14 cellular contexts compared by ENCODE assay signal in genomic region chr7:31910191-31910590, GRCh38.
DNase-seq lines count a peak whose midpoint lies in the region; ATAC-seq and TF ChIP-seq lines count a peak whose summit lies in the region.
"Had no signal": no experiment of that assay in that cellular context is flagged by ENCODE, and none has a peak within 500 bp of the region (broad histone marks: within the 10 kb centered on the region; RNA-seq: fewer than 3 reads in every experiment).

No MANE protein-coding gene starts in this region.

- H3K4me1 ChIP-seq in right atrium auricular region (peaks cover 0 to 17% of the 10 kb centered on the region in 2 donors), gastroesophageal sphincter (peaks cover 0 to 8% (median 0%) of the 10 kb centered on the region in 3 donors)
- H3K4me1 ChIP-seq: BLaER1, HAP-1 had no signal

- no peaks in the 10 kb centered on the region for H3K9me3 ChIP-seq in right atrium auricular region
- H3K9me3 ChIP-seq in gastroesophageal sphincter: no peaks in the 10 kb centered on the region
- H3K9me3 ChIP-seq: A549, BLaER1, HAP-1 had no signal

- WGBS in gastroesophageal sphincter (ENCODE audit: low coverage in 1 of 2), 2 donors: 40 to 50% methylated on average over 1 of the region's 1 CpG

- TF ChIP-seq CTCF in right atrium auricular region (IDR thresholded peaks at IDR 0.05) (no peak), gastroesophageal sphincter (IDR thresholded peaks at IDR 0.05) (no peak)

- DNase-seq in Right ventricle myocardium inferior (ENCODE audit: missing footprints) (no peak), right atrium auricular region (ENCODE audit: low spot score) (no peak), NCI-H446 treated with DMSO at 0.1 percent for 48 hours (lab: John Stamatoyannopoulos, UW) (peak; percentile 60), left ventricle myocardium superior (no peak)
- DNase-seq in stimulated activated CD4-positive, alpha-beta T cell treated with anti-CD3 and anti-CD28 coated beads, Interleukin-4, amount 100 ng/mL, for 4 hours: no peak
- DNase-seq: CD4-positive, alpha-beta memory T cell; GM23248 had no signal

- H3K36me3 ChIP-seq in right atrium auricular region (no peaks in the 10 kb centered on the region), gastroesophageal sphincter (no peaks in the 10 kb centered on the region)
- H3K36me3 ChIP-seq: BLaER1, HAP-1 had no signal

- H3K27ac ChIP-seq in right atrium auricular region (peak overlapping the region in 1 of 2 donors; percentile 29), gastroesophageal sphincter (no peak overlapping the region)
- H3K27ac ChIP-seq: 22Rv1, BLaER1, GM23248 had no signal

- TF ChIP-seq EP300 in gastroesophageal sphincter (IDR thresholded peaks at IDR 0.05): no peak

- ATAC-seq in Right ventricle myocardium inferior (peak; percentile 74), left ventricle myocardium superior (peak; percentile 75), GM21717 (IDR thresholded peaks at IDR 0.05; ENCODE audit: unreplicated experiment) (no peak), gastroesophageal sphincter (no peak)
- ATAC-seq: A549, HepG2 had no signal

- intact Hi-C loops in Right ventricle myocardium inferior (cut with DNase I): no loop called here
- intact Hi-C loops in left ventricle myocardium superior (cut with micrococcal nuclease): no loop called here

- H3K4me3 ChIP-seq in right atrium auricular region (no peak overlapping the region), gastroesophageal sphincter (no peak overlapping the region)
- H3K4me3 ChIP-seq: A549, BLaER1, GM23248, HAP-1 had no signal

- TF ChIP-seq POLR2A in gastroesophageal sphincter (IDR thresholded peaks at IDR 0.05): no peak

- H3K27me3 ChIP-seq in right atrium auricular region: no peaks in the 10 kb centered on the region
- H3K27me3 ChIP-seq in gastroesophageal sphincter: no peaks in the 10 kb centered on the region
- H3K27me3 ChIP-seq: BLaER1 had no signal

Comparison
In these comparisons a context has a peak if more than half of its experiments do, and no peak if none do; other contexts are left out.
1. ATAC-seq: peak in Right ventricle myocardium inferior (single experiment) and left ventricle myocardium superior (single experiment); none in GM21717 (single experiment) and gastroesophageal sphincter (single experiment).